Comparison of ENCODE assay signal across 32 cellular contexts in genomic region chr17:3127451-3127850, GRCh38. TPM values are rescaled to one million over a fixed set of nuclear protein-coding genes. Genes with fewer than 3 reads are reported as not detected.
"Had no signal": no experiment of that assay in that cellular context is flagged by ENCODE, and none has a peak within 500 bp of the region (broad histone marks: within the 10 kb centered on the region; RNA-seq: fewer than 3 reads in every experiment).

Gene OR1G1 (minus strand): TSS chr17:3127551. CDS start chr17:3127551, 0 bp downstream.

- DNase-seq: stimulated activated CD4-positive, alpha-beta T cell treated with anti-CD3 and anti-CD28 coated beads, Interleukin-2, amount 100 ng/mL, for 48 hours; stimulated activated CD4-positive, alpha-beta T cell treated with anti-CD3 and anti-CD28 coated beads, Interleukin-4, amount 100 ng/mL, for 1 hour; stimulated activated CD4-positive, alpha-beta T cell treated with anti-CD3 and anti-CD28 coated beads, Interleukin-4, amount 100 ng/mL, for 24 hours; stimulated activated CD4-positive, alpha-beta T cell treated with anti-CD3 and anti-CD28 coated beads, Interleukin-4, amount 100 ng/mL, for 4 hours; stimulated activated CD8-positive, alpha-beta memory T cell treated with anti-CD3 and anti-CD28 coated beads, Interleukin-4, amount 100 ng/mL, for 48 hours; stimulated activated naive B cell treated with anti-CD40 and anti-IgM and Interleukin-4, amounts not matched to agents 10 μg/mL and 1 μg/mL and 100 μg/mL, for 72 hours; stimulated activated naive CD4-positive, alpha-beta T cell; stimulated activated naive CD4-positive, alpha-beta T cell treated with Interleukin-2 at 50 U/mL for 16 hours; stimulated activated naive CD8-positive, alpha-beta T cell treated with anti-CD3 and anti-CD28 coated beads, Interleukin-15, amount 100 ng/mL, for 72 hours; stimulated activated naive CD8-positive, alpha-beta T cell treated with anti-CD3 and anti-CD28 coated beads, Interleukin-15, Interleukin-2, amounts not matched to agents 100 U/mL and 50 U/mL, for 24 hours; stomach; substantia nigra; testis; thyroid gland; tibial artery; transverse colon; trophoblast cell; upper lobe of left lung; upper lobe of right lung; uterus had no signal

- H3K36me3 ChIP-seq: stomach, suprapubic skin, thoracic aorta, thyroid gland, tibial artery, transverse colon, upper lobe of left lung, upper lobe of right lung, uterus, vagina had no signal

- ATAC-seq: stimulated activated effector memory CD8-positive, alpha-beta T cell treated with anti-CD3 and anti-CD28 coated beads, Interleukin-12 subunit alpha, Interleukin-12 subunit beta, amount 100 ng/mL, for 72 hours; stimulated activated memory B cell treated with anti-CD40 and anti-IgM and Interleukin-4, amounts not matched to agents 10 μg/mL and 1 μg/mL and 100 μg/mL, for 72 hours; stimulated activated naive B cell treated with anti-CD40 and anti-IgM and Interleukin-4, amounts not matched to agents 10 μg/mL and 1 μg/mL and 100 μg/mL, for 72 hours; stimulated activated naive CD8-positive, alpha-beta T cell treated with anti-CD3 and anti-CD28 coated beads, Interleukin-15, amount 100 ng/mL, for 72 hours; stimulated activated naive CD8-positive, alpha-beta T cell treated with anti-CD3 and anti-CD28 coated beads, Interleukin-15, Interleukin-2, amounts not matched to agents 100 U/mL and 50 U/mL, for 24 hours; upper lobe of right lung had no signal

- H3K9me3 ChIP-seq: stomach, suprapubic skin, testis, thoracic aorta, thyroid gland, tibial artery, transverse colon, upper lobe of left lung, upper lobe of right lung, uterus, vagina had no signal

- H3K27me3 ChIP-seq: testis, thyroid gland, tibial artery, transverse colon, upper lobe of left lung, uterus, vagina had no signal

- H3K27ac ChIP-seq: stomach, suprapubic skin, testis, thoracic aorta, thyroid gland, tibial artery, transverse colon, upper lobe of left lung, upper lobe of right lung, uterus, vagina had no signal

- H3K9me3 Mint-ChIP-seq: stimulated activated effector memory CD8-positive, alpha-beta T cell treated with anti-CD3 and anti-CD28 coated beads, Interleukin-12 subunit alpha, Interleukin-12 subunit beta, amount 100 ng/mL, for 72 hours; stimulated activated memory B cell treated with anti-CD40 and anti-IgM and Interleukin-4, amounts not matched to agents 10 μg/mL and 1 μg/mL and 100 μg/mL, for 72 hours; stimulated activated naive B cell treated with anti-CD40 and anti-IgM and Interleukin-4, amounts not matched to agents 10 μg/mL and 1 μg/mL and 100 μg/mL, for 72 hours; stimulated activated naive CD8-positive, alpha-beta T cell treated with anti-CD3 and anti-CD28 coated beads, Interleukin-15, amount 100 ng/mL, for 72 hours; stimulated activated naive CD8-positive, alpha-beta T cell treated with anti-CD3 and anti-CD28 coated beads, Interleukin-15, Interleukin-2, amounts not matched to agents 100 ng/mL and 50 ng/mL, for 24 hours had no signal

- H3K4me1 ChIP-seq: stomach, suprapubic skin, testis, thyroid gland, tibial artery, transverse colon, upper lobe of left lung, upper lobe of right lung, uterus, vagina had no signal

- H3K4me3 Mint-ChIP-seq: stimulated activated effector memory CD8-positive, alpha-beta T cell treated with anti-CD3 and anti-CD28 coated beads, Interleukin-12 subunit alpha, Interleukin-12 subunit beta, amount 100 ng/mL, for 72 hours; stimulated activated memory B cell treated with anti-CD40 and anti-IgM and Interleukin-4, amounts not matched to agents 10 μg/mL and 1 μg/mL and 100 μg/mL, for 72 hours; stimulated activated naive B cell treated with anti-CD40 and anti-IgM and Interleukin-4, amounts not matched to agents 10 μg/mL and 1 μg/mL and 100 μg/mL, for 72 hours; stimulated activated naive CD8-positive, alpha-beta T cell treated with anti-CD3 and anti-CD28 coated beads, Interleukin-15, amount 100 ng/mL, for 72 hours; stimulated activated naive CD8-positive, alpha-beta T cell treated with anti-CD3 and anti-CD28 coated beads, Interleukin-15, Interleukin-2, amounts not matched to agents 100 ng/mL and 50 ng/mL, for 24 hours; type B pancreatic cell had no signal

- H3K4me3 ChIP-seq: stomach, suprapubic skin, testis, thoracic aorta, thyroid gland, tibial artery, transverse colon, upper lobe of left lung, upper lobe of right lung, uterus, vagina had no signal

- H3K4me1 Mint-ChIP-seq: stimulated activated effector memory CD8-positive, alpha-beta T cell treated with anti-CD3 and anti-CD28 coated beads, Interleukin-12 subunit alpha, Interleukin-12 subunit beta, amount 100 ng/mL, for 72 hours; stimulated activated naive CD8-positive, alpha-beta T cell treated with anti-CD3 and anti-CD28 coated beads, Interleukin-15, amount 100 ng/mL, for 72 hours had no signal

- H3K27ac Mint-ChIP-seq: stimulated activated effector memory CD8-positive, alpha-beta T cell treated with anti-CD3 and anti-CD28 coated beads, Interleukin-12 subunit alpha, Interleukin-12 subunit beta, amount 100 ng/mL, for 72 hours; stimulated activated memory B cell treated with anti-CD40 and anti-IgM and Interleukin-4, amounts not matched to agents 10 μg/mL and 1 μg/mL and 100 μg/mL, for 72 hours; stimulated activated naive B cell treated with anti-CD40 and anti-IgM and Interleukin-4, amounts not matched to agents 10 μg/mL and 1 μg/mL and 100 μg/mL, for 72 hours; stimulated activated naive CD8-positive, alpha-beta T cell treated with anti-CD3 and anti-CD28 coated beads, Interleukin-15, amount 100 ng/mL, for 72 hours; stimulated activated naive CD8-positive, alpha-beta T cell treated with anti-CD3 and anti-CD28 coated beads, Interleukin-15, Interleukin-2, amounts not matched to agents 100 ng/mL and 50 ng/mL, for 24 hours; type B pancreatic cell had no signal

- H3K36me3 Mint-ChIP-seq: stimulated activated effector memory CD8-positive, alpha-beta T cell treated with anti-CD3 and anti-CD28 coated beads, Interleukin-12 subunit alpha, Interleukin-12 subunit beta, amount 100 ng/mL, for 72 hours; stimulated activated memory B cell treated with anti-CD40 and anti-IgM and Interleukin-4, amounts not matched to agents 10 μg/mL and 1 μg/mL and 100 μg/mL, for 72 hours; stimulated activated naive B cell treated with anti-CD40 and anti-IgM and Interleukin-4, amounts not matched to agents 10 μg/mL and 1 μg/mL and 100 μg/mL, for 72 hours; type B pancreatic cell had no signal

- H3K27me3 Mint-ChIP-seq: type B pancreatic cell had no signal

RNA-seq across cellular contexts. Expression of gene OR1G1, which starts in this region (rescaled TPM):
- total RNA-seq: stomach, subcutaneous adipose tissue, suprapubic skin, temporal lobe, thoracic aorta, thyroid gland, transverse colon, upper lobe of left lung, upper lobe of right lung, ureter, urinary bladder, uterus, vagina had no signal
- polyA plus RNA-seq: stomach, thymus, urinary bladder had no signal
